1 cellular context compared by ENCODE assay signal in the genomic region with DNA sequence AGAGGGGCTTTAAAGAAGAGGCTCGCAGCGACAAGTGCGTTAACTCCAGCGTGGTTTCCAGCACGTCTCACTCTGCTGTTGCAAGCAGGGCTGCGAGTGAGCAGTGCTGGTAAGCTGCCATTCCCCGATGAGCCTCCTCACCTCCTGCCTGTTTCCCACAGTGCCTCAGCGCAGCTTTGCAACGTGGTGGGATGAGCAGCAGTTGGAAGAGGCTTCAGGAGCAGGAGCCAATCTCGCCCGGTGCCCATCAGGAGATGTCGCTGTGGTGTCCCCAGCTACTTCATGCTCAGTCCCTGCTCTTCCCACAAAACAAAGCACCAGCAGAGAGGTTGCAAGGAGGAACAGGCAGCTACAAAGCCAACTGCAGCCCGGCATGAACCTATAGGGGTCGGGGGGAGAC.
TF ChIP-seq lines count a peak whose summit lies in the region.

No MANE protein-coding gene starts in this region.

TF ChIP-seq in SK-N-SH treated with all-trans-retinoic acid at 6 μM for 48 hours, 23 proteins besides CTCF, POLR2A, EP300 and RAD21 (continued from another document):
- TF ChIP-seq, protein P1, sequence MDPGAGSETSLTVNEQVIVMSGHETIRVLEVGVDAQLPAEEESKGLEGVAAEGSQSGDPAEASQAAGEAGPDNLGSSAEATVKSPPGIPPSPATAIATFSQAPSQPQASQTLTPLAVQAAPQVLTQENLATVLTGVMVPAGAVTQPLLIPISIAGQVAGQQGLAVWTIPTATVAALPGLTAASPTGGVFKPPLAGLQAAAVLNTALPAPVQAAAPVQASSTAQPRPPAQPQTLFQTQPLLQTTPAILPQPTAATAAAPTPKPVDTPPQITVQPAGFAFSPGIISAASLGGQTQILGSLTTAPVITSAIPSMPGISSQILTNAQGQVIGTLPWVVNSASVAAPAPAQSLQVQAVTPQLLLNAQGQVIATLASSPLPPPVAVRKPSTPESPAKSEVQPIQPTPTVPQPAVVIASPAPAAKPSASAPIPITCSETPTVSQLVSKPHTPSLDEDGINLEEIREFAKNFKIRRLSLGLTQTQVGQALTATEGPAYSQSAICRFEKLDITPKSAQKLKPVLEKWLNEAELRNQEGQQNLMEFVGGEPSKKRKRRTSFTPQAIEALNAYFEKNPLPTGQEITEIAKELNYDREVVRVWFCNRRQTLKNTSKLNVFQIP (CRISPR knock-in tag; IDR thresholded peaks at IDR 0.05; ENCODE audit: borderline replicate concordance, low read depth) = no peak
- TF ChIP-seq, protein P2, sequence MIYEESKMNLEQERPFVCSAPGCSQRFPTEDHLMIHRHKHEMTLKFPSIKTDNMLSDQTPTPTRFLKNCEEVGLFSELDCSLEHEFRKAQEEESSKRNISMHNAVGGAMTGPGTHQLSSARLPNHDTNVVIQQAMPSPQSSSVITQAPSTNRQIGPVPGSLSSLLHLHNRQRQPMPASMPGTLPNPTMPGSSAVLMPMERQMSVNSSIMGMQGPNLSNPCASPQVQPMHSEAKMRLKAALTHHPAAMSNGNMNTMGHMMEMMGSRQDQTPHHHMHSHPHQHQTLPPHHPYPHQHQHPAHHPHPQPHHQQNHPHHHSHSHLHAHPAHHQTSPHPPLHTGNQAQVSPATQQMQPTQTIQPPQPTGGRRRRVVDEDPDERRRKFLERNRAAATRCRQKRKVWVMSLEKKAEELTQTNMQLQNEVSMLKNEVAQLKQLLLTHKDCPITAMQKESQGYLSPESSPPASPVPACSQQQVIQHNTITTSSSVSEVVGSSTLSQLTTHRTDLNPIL (CRISPR knock-in tag; IDR thresholded peaks at IDR 0.05; ENCODE audit: low read depth) = no peak
- TF ChIP-seq ZC3H10 (CRISPR knock-in tag; IDR thresholded peaks at IDR 0.05) = no peak
- no peak for TF ChIP-seq RARB (CRISPR knock-in tag; IDR thresholded peaks at IDR 0.05)
- TF ChIP-seq ZFP3 (CRISPR knock-in tag; IDR thresholded peaks at IDR 0.05) = no peak
